20 cellular contexts compared by ENCODE assay signal in genomic region chr7:55575098-55575497, GRCh38.
"Had no signal": no experiment of that assay in that cellular context is flagged by ENCODE, and none has a peak within 500 bp of the region (broad histone marks: within the 10 kb centered on the region; RNA-seq: fewer than 3 reads in every experiment).

No MANE protein-coding gene starts in this region.

- DNase-seq: activated CD4-positive, alpha-beta T cell treated with anti-CD3 and anti-CD28 coated beads for 1 hour; activated CD4-positive, alpha-beta T cell treated with anti-CD3 and anti-CD28 coated beads, Interleukin-2, amount 50 U/mL, for 4 hours; activated gamma-delta T cell; activated naive CD8-positive, alpha-beta T cell treated with anti-CD3 and anti-CD28 coated beads, Interleukin-2, amount 10 ng/mL, durations not matched to agents 7 days and 5 days; activated T-cell treated with anti-CD3 and anti-CD28 coated beads, Interleukin-2, amount 50 U/mL, for 4 hours; amygdala; body of pancreas; caudate nucleus; left lung; right cardiac atrium; stimulated activated CD4-positive, alpha-beta T cell treated with anti-CD3 and anti-CD28 coated beads, Interleukin-2, amount 100 ng/mL, for 24 hours; stimulated activated naive CD8-positive, alpha-beta T cell treated with anti-CD3 and anti-CD28 coated beads, Interleukin-15, Interleukin-2, amounts not matched to agents 100 U/mL and 50 U/mL, for 24 hours; substantia nigra; WERI-Rb-1 had no signal

- H3K9me3 Mint-ChIP-seq: activated naive CD8-positive, alpha-beta T cell treated with anti-CD3 and anti-CD28 coated beads, Interleukin-2, amount 10 ng/mL, durations not matched to agents 7 days and 5 days; activated T-cell treated with anti-CD3 and anti-CD28 coated beads, Interleukin-2, amount 50 U/mL, for 4 hours; neural progenitor cell had no signal

- H3K27me3 ChIP-seq: body of pancreas, left lung, tibial nerve had no signal

- H3K27ac Mint-ChIP-seq: activated naive CD8-positive, alpha-beta T cell treated with anti-CD3 and anti-CD28 coated beads, Interleukin-2, amount 10 ng/mL, durations not matched to agents 7 days and 5 days; neural progenitor cell had no signal

- H3K9ac ChIP-seq: neural progenitor cell had no signal

- H3K36me3 ChIP-seq: left lung, neural progenitor cell, prostate gland, tibial nerve had no signal

- ATAC-seq: activated T-cell treated with anti-CD3 and anti-CD28 coated beads, Interleukin-2, amount 50 U/mL, for 4 hours; body of pancreas; left lung; right cardiac atrium; stimulated activated naive CD8-positive, alpha-beta T cell treated with anti-CD3 and anti-CD28 coated beads, Interleukin-15, Interleukin-2, amounts not matched to agents 100 U/mL and 50 U/mL, for 24 hours had no signal

- H3K27ac ChIP-seq: body of pancreas, left lung, neural progenitor cell, prostate gland, tibial nerve, WERI-Rb-1 had no signal

- H3K9me3 ChIP-seq: body of pancreas, left lung, prostate gland, tibial nerve had no signal

- FAIRE-seq: colon, frontal cortex, urothelium cell line had no signal

- H3K4me3 ChIP-seq: body of pancreas, left lung, neural progenitor cell, prostate gland, tibial nerve had no signal

- H3K4me2 ChIP-seq: neural progenitor cell had no signal

- H3K36me3 Mint-ChIP-seq: neural progenitor cell had no signal

- H3K4me3 Mint-ChIP-seq: activated naive CD8-positive, alpha-beta T cell treated with anti-CD3 and anti-CD28 coated beads, Interleukin-2, amount 10 ng/mL, durations not matched to agents 7 days and 5 days had no signal

- H2AFZ ChIP-seq: neural progenitor cell had no signal
